ENCODE assay signal across 9 cellular contexts in genomic region chr1:171715813-171716251, GRCh38. TPM values are rescaled to one million over a fixed set of nuclear protein-coding genes. Genes with fewer than 3 reads are reported as not detected.
DNase-seq lines count a peak whose midpoint lies in the region; ATAC-seq and TF ChIP-seq lines count a peak whose summit lies in the region.
"Had no signal": no experiment of that assay in that cellular context is flagged by ENCODE, and none has a peak within 500 bp of the region (broad histone marks: within the 10 kb centered on the region; RNA-seq: fewer than 3 reads in every experiment).

No MANE protein-coding gene starts in this region.

- H3K4me1 ChIP-seq in left lung: no peaks in the 10 kb centered on the region

- no peaks in the 10 kb centered on the region for H3K27me3 ChIP-seq in left lung

- no peak for ATAC-seq in left lung
- no peak for ATAC-seq in GM18868 (IDR thresholded peaks at IDR 0.05; ENCODE audit: unreplicated experiment)
- no peak for ATAC-seq in HG03457 (IDR thresholded peaks at IDR 0.05; ENCODE audit: unreplicated experiment)
- no peak for ATAC-seq in HG02973 (IDR thresholded peaks at IDR 0.05; ENCODE audit: unreplicated experiment)

- no peak overlapping the region for H3K27ac ChIP-seq in left lung

- H3K4me3 ChIP-seq in AG10803 (ENCODE audit: low read length) (no peak overlapping the region), left lung (no peak overlapping the region)

- no peaks in the 10 kb centered on the region for H3K9me3 ChIP-seq in left lung

- TF ChIP-seq CTCF in AG10803 (conservative IDR thresholded peaks at IDR 0.05; ENCODE audit: low read length) (peak; percentile 62), left lung (IDR thresholded peaks at IDR 0.05) (peak; percentile 23 to 41)

- intact Hi-C loops in left lung (cut with DNase I): no loop called here

- H3K36me3 ChIP-seq in left lung: peaks cover 0 to 21% of the 10 kb centered on the region in 2 donors

- DNase-seq in AG10803 (ENCODE audit: low read depth) (peak; percentile 33), HK-2 (ENCODE audit: unreplicated experiment) (peak; percentile 19), astrocyte of the hippocampus (ENCODE audit: low read depth, low spot score) (peak; percentile 35), left lung (no peak), GM19240 (ENCODE audit: insufficient read length, low spot score) (no peak)
- DNase-seq: NCI-H748 treated with DMSO at 0.1 percent for 48 hours had no signal

RNA-seq across cellular contexts. Expression of gene VAMP4, which starts 26.0 kb away (rescaled TPM):
- total RNA-seq in left lung: 10 to 100 TPM; 14.7 to 18.8 TPM

Comparison
In these comparisons a context has a peak if more than half of its experiments do, and no peak if none do; other contexts are left out.
1. DNase-seq: peak in AG10803 (single experiment), HK-2 (single experiment) and astrocyte of the hippocampus (single experiment); none in left lung (0 of 2) and GM19240 (single experiment).